8 cellular contexts compared by ENCODE assay signal in the genomic region with DNA sequence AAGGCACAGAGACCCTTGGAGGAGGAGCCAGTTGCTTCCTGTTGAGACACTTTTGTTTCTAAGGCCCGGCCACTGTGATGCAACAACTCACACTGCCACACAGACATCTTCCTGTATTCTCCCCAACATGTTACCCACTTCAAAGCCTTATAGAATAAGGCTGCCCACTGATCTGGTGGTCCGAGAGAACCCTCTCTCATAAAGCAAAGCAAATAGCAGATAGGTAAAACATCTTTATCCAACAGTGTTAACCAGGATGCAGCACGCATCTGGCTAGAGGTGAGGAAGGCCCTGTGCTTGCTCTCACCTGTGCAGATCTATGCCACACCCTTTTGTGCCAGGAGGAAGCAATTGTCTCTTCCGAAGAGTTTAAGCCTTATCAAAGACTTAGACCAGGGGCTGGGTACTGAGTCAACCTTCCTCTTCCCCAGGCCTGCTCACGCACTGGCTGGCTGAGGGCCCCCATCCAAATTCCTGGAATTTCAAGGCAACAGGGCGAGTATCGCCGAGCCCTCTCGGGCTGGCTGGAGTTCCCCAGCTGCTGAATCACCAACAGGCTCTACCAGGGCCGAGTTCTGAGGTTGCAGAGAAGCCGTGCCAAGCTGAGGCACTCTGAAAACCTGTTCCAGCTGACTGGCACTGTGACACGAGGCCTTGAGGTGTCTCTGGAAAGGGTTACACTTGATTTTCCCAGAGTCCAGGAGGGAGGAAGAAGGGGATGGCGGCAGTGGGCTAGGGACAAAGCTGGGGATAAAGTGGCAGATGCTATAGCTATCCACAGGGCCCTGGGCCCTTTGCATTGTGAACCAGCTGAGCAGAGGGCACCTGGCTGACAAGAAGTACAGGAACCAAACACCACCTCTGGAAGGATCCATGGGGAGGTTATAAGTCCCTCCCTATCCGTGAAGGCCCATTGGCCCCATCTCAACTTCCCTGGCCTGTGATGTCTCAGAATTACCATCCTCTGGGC. TPM values are rescaled to one million over a fixed set of nuclear protein-coding genes. Genes with fewer than 3 reads are reported as not detected.
DNase-seq lines count a peak whose midpoint lies in the region; ATAC-seq and TF ChIP-seq lines count a peak whose summit lies in the region.

No MANE protein-coding gene starts in this region.

- intact Hi-C loops in left cardiac atrium (cut with DNase I), result no loop called here

- no peak for TF ChIP-seq POLR2A in suprapubic skin (IDR thresholded peaks at IDR 0.05)

- no peak for TF ChIP-seq CTCF in suprapubic skin (IDR thresholded peaks at IDR 0.05)

- no peak for TF ChIP-seq EP300 in suprapubic skin (IDR thresholded peaks at IDR 0.05)

- WGBS in suprapubic skin, result 34% methylated on average over 11 of the region's 14 CpGs

- peak overlapping the region; percentile 90 for H3K27ac ChIP-seq in suprapubic skin

- H3K4me3 ChIP-seq in suprapubic skin, result no peak overlapping the region

- DNase-seq in stimulated activated CD4-positive, alpha-beta T cell treated with anti-CD3 and anti-CD28 coated beads, Interleukin-1b, Interleukin-23, amount 100 ng/mL, for 48 hours, result peak; percentile 9
- DNase-seq in stimulated activated CD4-positive, alpha-beta T cell treated with anti-CD3 and anti-CD28 coated beads, Interleukin-12 subunit alpha, Interleukin-12 subunit beta, amount 100 ng/mL, for 4 hours, result no peak
- peak; percentile 23 for DNase-seq in activated CD8-positive, alpha-beta memory T cell treated with anti-CD3 and anti-CD28 coated beads, Interleukin-2, amount 50 U/mL, for 4 hours
- no peak for DNase-seq in left cardiac atrium
- no peak for DNase-seq in suprapubic skin (ENCODE audit: low spot score in 2 of 2)
- no peak for DNase-seq in HUDEP-2 (lab: John Stamatoyannopoulos, UW; ENCODE audit: unreplicated experiment in 76 of 76)
- no peak for DNase-seq in D341Med (ENCODE audit: low spot score)
- no peak for DNase-seq in hippocampal formation (lab: John Stamatoyannopoulos, UW)

- no peaks in the 10 kb centered on the region for H3K9me3 ChIP-seq in suprapubic skin

- no peaks in the 10 kb centered on the region for H3K36me3 ChIP-seq in suprapubic skin

- H3K27me3 ChIP-seq in suprapubic skin, result no peaks in the 10 kb centered on the region

- peaks cover 26% of the 10 kb centered on the region for H3K4me1 ChIP-seq in suprapubic skin

- ATAC-seq in left cardiac atrium, result peak; percentile 73 to 94

RNA-seq across cellular contexts. Expression of a gene that starts 29.3 kb away (rescaled TPM):
- total RNA-seq in left cardiac atrium, result 1 to 10 TPM; 1.0 TPM
- 10 to 100 TPM; 19.2 to 62.4 (median 41.7) TPM for total RNA-seq in suprapubic skin

Comparison
In these comparisons a context has a peak if more than half of its experiments do, and no peak if none do; other contexts are left out.
1. DNase-seq: peak in stimulated activated CD4-positive, alpha-beta T cell treated with anti-CD3 and anti-CD28 coated beads, Interleukin-1b, Interleukin-23, amount 100 ng/mL, for 48 hours (single experiment) and activated CD8-positive, alpha-beta memory T cell treated with anti-CD3 and anti-CD28 coated beads, Interleukin-2, amount 50 U/mL, for 4 hours (single experiment); none in stimulated activated CD4-positive, alpha-beta T cell treated with anti-CD3 and anti-CD28 coated beads, Interleukin-12 subunit alpha, Interleukin-12 subunit beta, amount 100 ng/mL, for 4 hours (single experiment), left cardiac atrium (single experiment), suprapubic skin (0 of 2), HUDEP-2 (0 of 76), D341Med (single experiment) and hippocampal formation (0 of 2).
2. RNA of a gene that starts 29.3 kb away (total RNA-seq): 19.2 to 62.4 TPM in suprapubic skin; 1.0 TPM in left cardiac atrium; every median in the first group is over 4 times any median in the second.